ENCODE assay signal across 1 cellular context in genomic region chr2:222864296-222864695, GRCh38.
TF ChIP-seq lines count a peak whose summit lies in the region.

No MANE protein-coding gene starts in this region.

TF ChIP-seq in HepG2, 621 proteins besides CTCF, POLR2A, EP300 and RAD21 (continued from another document):
- TF ChIP-seq ZNF24 (IDR thresholded peaks at IDR 0.05) (no peak), LRRFIP1 (CRISPR knock-in tag; conservative IDR thresholded peaks at IDR 0.05) (no peak), BRCA1 (CRISPR knock-in tag; IDR thresholded peaks at IDR 0.05) (no peak), HMGA1 (CRISPR knock-in tag; conservative IDR thresholded peaks at IDR 0.05) (no peak), LBX2 (CRISPR knock-in tag; IDR thresholded peaks at IDR 0.05; ENCODE audit: borderline replicate concordance) (no peak), ZNF543 (CRISPR knock-in tag; IDR thresholded peaks at IDR 0.05) (no peak), SRSF1 (optimal IDR thresholded peaks at IDR 0.05; ENCODE audit: low read depth, low read length) (no peak), ZNF256 (CRISPR knock-in tag; conservative IDR thresholded peaks at IDR 0.05) (no peak), RBM22 (optimal IDR thresholded peaks at IDR 0.05; ENCODE audit: low read length) (peak; percentile 37), ZNF816 (CRISPR knock-in tag; IDR thresholded peaks at IDR 0.05; ENCODE audit: borderline replicate concordance) (no peak), ZNF878 (CRISPR knock-in tag; IDR thresholded peaks at IDR 0.05) (no peak), ZNF326 (CRISPR knock-in tag; IDR thresholded peaks at IDR 0.05; ENCODE audit: borderline replicate concordance) (no peak), ATF1 (CRISPR knock-in tag; IDR thresholded peaks at IDR 0.05) (no peak), ARNT (IDR thresholded peaks at IDR 0.05) (no peak), ZNF749 (CRISPR knock-in tag; IDR thresholded peaks at IDR 0.05; ENCODE audit: borderline replicate concordance) (no peak), ZNF383 (CRISPR knock-in tag; IDR thresholded peaks at IDR 0.05; ENCODE audit: borderline replicate concordance) (no peak), NFYC (CRISPR knock-in tag; IDR thresholded peaks at IDR 0.05) (no peak), ZBTB34 (CRISPR knock-in tag; IDR thresholded peaks at IDR 0.05) (no peak), MNT (IDR thresholded peaks at IDR 0.05) (no peak), TFDP1 (CRISPR knock-in tag; IDR thresholded peaks at IDR 0.05; ENCODE audit: borderline replicate concordance) (no peak), ZIK1 (CRISPR knock-in tag; IDR thresholded peaks at IDR 0.05; ENCODE audit: borderline replicate concordance, low read depth) (no peak), ZNF318 (CRISPR knock-in tag; IDR thresholded peaks at IDR 0.05) (no peak), ZNF703 (CRISPR knock-in tag; IDR thresholded peaks at IDR 0.05; ENCODE audit: borderline replicate concordance) (no peak), ZEB1 (IDR thresholded peaks at IDR 0.05; ENCODE audit: insufficient replicate concordance, low read depth) (no peak), TARDBP (CRISPR knock-in tag; IDR thresholded peaks at IDR 0.05) (0 out of 2 replicates have a peak, but pooled peaks have one; percentile 29), SAFB2 (CRISPR knock-in tag; IDR thresholded peaks at IDR 0.05; ENCODE audit: borderline replicate concordance, low read depth) (no peak), PTBP1 (IDR thresholded peaks at IDR 0.05; ENCODE audit: low read depth, low read length, poor library complexity, severe bottlenecking) (no peak), FOSL2 (CRISPR knock-in tag; IDR thresholded peaks at IDR 0.05) (peak; percentile 94), TFAP4 (IDR thresholded peaks at IDR 0.05; ENCODE audit: borderline replicate concordance, low read depth) (peak; percentile 76; the same call in 1 of the 2 replicates), HMG20B (CRISPR knock-in tag; conservative IDR thresholded peaks at IDR 0.05) (no peak), ZNF121 (CRISPR knock-in tag; IDR thresholded peaks at IDR 0.05) (no peak), ZNF101 (CRISPR knock-in tag; IDR thresholded peaks at IDR 0.05; ENCODE audit: borderline replicate concordance, low read depth) (no peak), ZNF709 (CRISPR knock-in tag; IDR thresholded peaks at IDR 0.05) (peak; percentile 49; the same call in 1 of the 2 replicates)
